ENCODE assay signal across 1 cellular context in genomic region chr15:90580086-90580485, GRCh38.
TF ChIP-seq lines count a peak whose summit lies in the region.

No MANE protein-coding gene starts in this region.

TF ChIP-seq in HepG2, 621 proteins besides CTCF, POLR2A, EP300 and RAD21:
- no peak for TF ChIP-seq ZNF142 (CRISPR knock-in tag; IDR thresholded peaks at IDR 0.05)
- TF ChIP-seq SP5 (CRISPR knock-in tag; IDR thresholded peaks at IDR 0.05; ENCODE audit: borderline replicate concordance, low read depth) = no peak
- no peak for TF ChIP-seq HOXD1 (CRISPR knock-in tag; IDR thresholded peaks at IDR 0.05)
- no peak for TF ChIP-seq AGO2 (optimal IDR thresholded peaks at IDR 0.05; ENCODE audit: low read depth, low read length)
- no peak for TF ChIP-seq SUZ12 (IDR thresholded peaks at IDR 0.05; ENCODE audit: low read depth, low read length)
